In genomic region chr20:23332467-23332866, GRCh38 we compare ENCODE assay signal across 27 cellular contexts.
"Had no signal": no experiment of that assay in that cellular context is flagged by ENCODE, and none has a peak within 500 bp of the region (broad histone marks: within the 10 kb centered on the region; RNA-seq: fewer than 3 reads in every experiment).

No MANE protein-coding gene starts in this region.

- H3K4me3 ChIP-seq: ascending aorta, body of pancreas, cardiac muscle cell had no signal

- H3K4me1 ChIP-seq: ascending aorta, body of pancreas had no signal

- H3K27ac ChIP-seq: ascending aorta, body of pancreas, cardiac muscle cell, KMS-11 had no signal

- H3K36me3 ChIP-seq: ascending aorta, cardiac muscle cell had no signal

- ATAC-seq: activated CD8-positive, alpha-beta memory T cell treated with anti-CD3 and anti-CD28 coated beads, Interleukin-2, amount 10 ng/mL, durations not matched to agents 7 days and 5 days; activated naive CD4-positive, alpha-beta T cell treated with anti-CD3 and anti-CD28 coated beads, Interleukin-2, amount 50 U/mL, for 72 hours; activated naive CD8-positive, alpha-beta T cell treated with anti-CD3 and anti-CD28 coated beads, Interleukin-2, amount 50 U/mL, for 24 hours; body of pancreas; T-helper 17 cell; WTC11 had no signal

- DNase-seq: activated CD4-positive, alpha-beta T cell treated with anti-CD3 and anti-CD28 coated beads, Interleukin-2, amount 10 ng/mL, durations not matched to agents 24 days and 14 days; activated CD4-positive, alpha-beta T cell treated with anti-CD3 and anti-CD28 coated beads, Interleukin-2, amount 50 U/mL, for 48 hours; activated CD4-positive, CD25-positive, alpha-beta regulatory T cell treated with anti-CD3 and anti-CD28 coated beads, Interleukin-2, amount 50 U/mL, for 72 hours; activated CD8-positive, alpha-beta memory T cell treated with anti-CD3 and anti-CD28 coated beads, Interleukin-2, amount 10 ng/mL, durations not matched to agents 7 days and 5 days; activated effector memory CD4-positive, alpha-beta T cell treated with anti-CD3 and anti-CD28 coated beads, Interleukin-2, amount 50 U/mL, for 16 hours; activated naive CD4-positive, alpha-beta T cell treated with Interleukin-2 at 50 U/mL for 16 hours; activated naive CD8-positive, alpha-beta T cell treated with anti-CD3 and anti-CD28 coated beads, Interleukin-2, amount 50 U/mL, for 24 hours; activated T-cell treated with anti-CD3 and anti-CD28 coated beads, Interleukin-2, amount 50 U/mL, for 24 hours; amniotic stem cell; body of pancreas; NCI-H1092; NCI-H1417 treated with DMSO at 0.1 percent for 48 hours; NCI-H1694 treated with DMSO at 0.1 percent for 48 hours; NCI-H2029 treated with DMSO at 0.1 percent for 48 hours; NCI-H345; NCI-H510A; NCI-H526 treated with DMSO at 0.1 percent for 48 hours; NCI-H82; NK-92 treated with Interleukin-12 subunit alpha and Interleukin-12 subunit beta, amount 100 ng/mL, for 24 hours; SIG-M5; T-helper 17 cell; T-helper 9 cell had no signal

- H3K27me3 ChIP-seq: ascending aorta, body of pancreas, cardiac muscle cell had no signal

- H3K4me2 ChIP-seq: KMS-11 had no signal

- H3K9ac ChIP-seq: KMS-11 had no signal

- H3K9me3 ChIP-seq: ascending aorta, body of pancreas had no signal
